Comparison of ENCODE assay signal across 8 cellular contexts in the genomic region with DNA sequence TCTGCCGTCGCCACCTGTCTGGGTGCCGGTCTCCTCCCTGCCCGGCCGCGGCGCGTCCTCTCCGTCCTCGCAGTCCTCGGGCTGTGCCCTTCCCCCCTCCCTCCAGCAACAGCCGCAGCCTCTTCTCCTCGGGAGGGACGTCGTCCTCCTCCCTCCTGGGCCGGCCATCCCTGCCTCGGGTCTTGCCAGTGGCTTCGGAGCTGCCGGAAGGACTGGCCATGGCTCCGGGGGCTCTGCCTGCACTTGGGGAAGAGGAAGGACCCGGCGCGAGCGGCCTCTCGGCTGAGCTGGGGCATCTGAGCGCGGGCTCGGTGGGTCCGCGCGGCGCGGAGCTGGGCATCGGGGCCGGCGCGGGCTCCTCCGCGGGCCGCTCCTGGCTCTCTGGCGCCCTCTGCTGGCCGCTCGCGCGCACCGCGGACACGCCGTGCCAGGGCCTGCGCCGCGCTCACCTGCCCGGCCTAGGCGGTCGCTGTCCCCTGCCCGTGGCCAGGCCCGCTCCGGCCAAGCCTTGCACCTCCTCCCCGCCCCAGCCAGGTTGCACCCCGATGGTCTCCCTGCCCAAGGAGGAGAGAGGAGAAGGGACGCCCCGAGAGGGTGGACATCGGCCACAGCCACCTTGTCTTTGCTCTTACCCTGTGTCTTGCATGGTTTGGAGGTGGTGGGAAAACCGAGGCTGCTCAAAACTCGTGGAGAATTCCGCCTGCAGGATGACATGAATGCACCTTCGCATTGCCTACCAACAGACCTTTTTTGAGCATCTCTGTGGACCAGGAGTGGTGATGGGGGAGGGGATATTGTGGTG.
DNase-seq lines count a peak whose midpoint lies in the region; ATAC-seq and TF ChIP-seq lines count a peak whose summit lies in the region.
"Not testable (repeated sequence)": the region's sequence is repeated elsewhere in the genome, so short reads cannot be mapped to it uniquely, and the experiment has no call there.

No MANE protein-coding gene starts in this region.

- not testable (repeated sequence) for H3K27ac Mint-ChIP-seq in activated T-helper 1 cell treated with anti-CD3 and anti-CD28 coated beads, Interleukin-12 subunit alpha, Interleukin-12 subunit beta, Interleukin-2, Interleukin-4 antibody, amounts not matched to agents 30 ng/mL and 10 ng/mL and 1 ng/mL, durations not matched to agents 14 hours and 24 hours and 36 hours; stimulated activated naive CD8-positive, alpha-beta T cell treated with anti-CD3 and anti-CD28 coated beads, Interleukin-15, amount 100 ng/mL, for 72 hours

- H3K27me3 ChIP-seq in dorsolateral prefrontal cortex: not testable (repeated sequence)

- H3K27me3 Mint-ChIP-seq in activated T-helper 1 cell treated with anti-CD3 and anti-CD28 coated beads, Interleukin-12 subunit alpha, Interleukin-12 subunit beta, Interleukin-2, Interleukin-4 antibody, amounts not matched to agents 30 ng/mL and 10 ng/mL and 1 ng/mL, durations not matched to agents 14 hours and 24 hours and 36 hours (ENCODE audit: insufficient read depth): peaks cover 21% of the 10 kb centered on the region
- peaks cover 45% of the 10 kb centered on the region for H3K27me3 Mint-ChIP-seq in stimulated activated naive CD8-positive, alpha-beta T cell treated with anti-CD3 and anti-CD28 coated beads, Interleukin-15, amount 100 ng/mL, for 72 hours

- DNase-seq in COLO668 (lab: John Stamatoyannopoulos, UW; ENCODE audit: unreplicated experiment): peak; percentile 47
- DNase-seq in HT1080 (ENCODE audit: low read depth): peak; percentile 17
- DNase-seq in SKM-1 treated with dmso at 0.1 percent for 144 hours (lab: John Stamatoyannopoulos, UW; ENCODE audit: unreplicated experiment): peak; percentile 6
- peak; percentile 25 for DNase-seq in activated T-helper 1 cell treated with anti-CD3 and anti-CD28 coated beads, Interleukin-12 subunit alpha, Interleukin-12 subunit beta, Interleukin-2, Interleukin-4 antibody, amounts not matched to agents 30 ng/mL and 10 ng/mL and 1 ng/mL, durations not matched to agents 14 hours and 24 hours and 36 hours (ENCODE audit: low spot score)
- peak in 6 of 10 donors; percentile 16 to 76 (median 44) for DNase-seq in dorsolateral prefrontal cortex
- peak; percentile 58 for DNase-seq in iPS-NIHi7 (ENCODE audit: extremely low spot score)
- DNase-seq in posterior cingulate gyrus: peak in 9 of 10 donors; percentile 18 to 94 (median 59)
- DNase-seq in stimulated activated naive CD8-positive, alpha-beta T cell treated with anti-CD3 and anti-CD28 coated beads, Interleukin-15, amount 100 ng/mL, for 72 hours: peak; percentile 48 to 54

- H3K4me3 ChIP-seq in dorsolateral prefrontal cortex: peak overlapping the region in 57 of 59 donors; percentile 14 to 73 (median 56)

- not testable (repeated sequence) for H3K4me1 Mint-ChIP-seq in activated T-helper 1 cell treated with anti-CD3 and anti-CD28 coated beads, Interleukin-12 subunit alpha, Interleukin-12 subunit beta, Interleukin-2, Interleukin-4 antibody, amounts not matched to agents 30 ng/mL and 10 ng/mL and 1 ng/mL, durations not matched to agents 14 hours and 24 hours and 36 hours (ENCODE audit: low read depth); stimulated activated naive CD8-positive, alpha-beta T cell treated with anti-CD3 and anti-CD28 coated beads, Interleukin-15, amount 100 ng/mL, for 72 hours

- not testable (repeated sequence) for H3K36me3 Mint-ChIP-seq in activated T-helper 1 cell treated with anti-CD3 and anti-CD28 coated beads, Interleukin-12 subunit alpha, Interleukin-12 subunit beta, Interleukin-2, Interleukin-4 antibody, amounts not matched to agents 30 ng/mL and 10 ng/mL and 1 ng/mL, durations not matched to agents 14 hours and 24 hours and 36 hours (ENCODE audit: low read depth)

- peak; percentile 50 for ATAC-seq in stimulated activated naive CD8-positive, alpha-beta T cell treated with anti-CD3 and anti-CD28 coated beads, Interleukin-15, amount 100 ng/mL, for 72 hours

- TF ChIP-seq CTCF in dorsolateral prefrontal cortex (IDR thresholded peaks at IDR 0.05 in 54 of 56, conservative IDR thresholded peaks at IDR 0.05 in 2 of 56; ENCODE audit: low read depth in 1 of 56, partially characterized antibody in 56 of 56): peak in 51 of 56 donors; percentile 11 to 94 (median 58)

- not testable (repeated sequence) for H3K9me3 Mint-ChIP-seq in activated T-helper 1 cell treated with anti-CD3 and anti-CD28 coated beads, Interleukin-12 subunit alpha, Interleukin-12 subunit beta, Interleukin-2, Interleukin-4 antibody, amounts not matched to agents 30 ng/mL and 10 ng/mL and 1 ng/mL, durations not matched to agents 14 hours and 24 hours and 36 hours; stimulated activated naive CD8-positive, alpha-beta T cell treated with anti-CD3 and anti-CD28 coated beads, Interleukin-15, amount 100 ng/mL, for 72 hours

- peak overlapping the region; percentile 56 for H3K4me3 Mint-ChIP-seq in activated T-helper 1 cell treated with anti-CD3 and anti-CD28 coated beads, Interleukin-12 subunit alpha, Interleukin-12 subunit beta, Interleukin-2, Interleukin-4 antibody, amounts not matched to agents 30 ng/mL and 10 ng/mL and 1 ng/mL, durations not matched to agents 14 hours and 24 hours and 36 hours
- peak overlapping the region; percentile 51 to 55 for H3K4me3 Mint-ChIP-seq in stimulated activated naive CD8-positive, alpha-beta T cell treated with anti-CD3 and anti-CD28 coated beads, Interleukin-15, amount 100 ng/mL, for 72 hours

- intact Hi-C loops in activated T-helper 1 cell treated with anti-CD3 and anti-CD28 coated beads, Interleukin-12 subunit alpha, Interleukin-12 subunit beta, Interleukin-2, Interleukin-4 antibody, amounts not matched to agents 30 ng/mL and 10 ng/mL and 1 ng/mL, durations not matched to agents 14 hours and 24 hours and 36 hours (cut with micrococcal nuclease): loop anchor here (10.0 kb wide), 1 partner anchor 385 kb away; no protein-coding TSS in a partner anchor
- intact Hi-C loops in dorsolateral prefrontal cortex (cut with DNase I): loop anchor here (5.0 to 10.0 kb wide), 3 partner anchors 65 to 285 kb away; no protein-coding TSS in a partner anchor
- intact Hi-C loops in posterior cingulate gyrus (cut with DNase I): not testable (repeated sequence)

- peak overlapping the region in 1 of 59 donors; percentile 2 for H3K27ac ChIP-seq in dorsolateral prefrontal cortex

Comparison
In these comparisons a context has a peak if more than half of its experiments do, and no peak if none do; other contexts are left out.
1. DNase-seq: peak in every context shown above with its lines; median percentile 59 in posterior cingulate gyrus; 58 in iPS-NIHi7; 51 in stimulated activated naive CD8-positive, alpha-beta T cell treated with anti-CD3 and anti-CD28 coated beads, Interleukin-15, amount 100 ng/mL, for 72 hours; 47 in COLO668; 44 in dorsolateral prefrontal cortex; 25 in activated T-helper 1 cell treated with anti-CD3 and anti-CD28 coated beads, Interleukin-12 subunit alpha, Interleukin-12 subunit beta, Interleukin-2, Interleukin-4 antibody, amounts not matched to agents 30 ng/mL and 10 ng/mL and 1 ng/mL, durations not matched to agents 14 hours and 24 hours and 36 hours; 17 in HT1080; 6 in SKM-1 treated with dmso at 0.1 percent for 144 hours.